In genomic region chr1:43444827-43445225, GRCh38 we compare ENCODE assay signal across 1 cellular context.
TF ChIP-seq lines count a peak whose summit lies in the region.

No MANE protein-coding gene starts in this region.

TF ChIP-seq in GM23338, 12 proteins besides CTCF, POLR2A, EP300 and RAD21 (continued from another document):
- TF ChIP-seq POLR2AphosphoS5 (IDR thresholded peaks at IDR 0.05; ENCODE audit: low read depth) = no peak
- TF ChIP-seq ETS1 (IDR thresholded peaks at IDR 0.05) = no peak
- no peak for TF ChIP-seq EZH2phosphoT487 (IDR thresholded peaks at IDR 0.05; ENCODE audit: unreplicated experiment)
- TF ChIP-seq STAT1 (IDR thresholded peaks at IDR 0.05; ENCODE audit: unreplicated experiment) = no peak
TF ChIP-seq in GM23338: peak in this region for 0.
